In genomic region chr11:19905280-19905853, GRCh38 we compare ENCODE assay signal across 9 cellular contexts.
DNase-seq lines count a peak whose midpoint lies in the region; TF ChIP-seq lines count a peak whose summit lies in the region.
"Had no signal": no experiment of that assay in that cellular context is flagged by ENCODE, and none has a peak within 500 bp of the region (broad histone marks: within the 10 kb centered on the region; RNA-seq: fewer than 3 reads in every experiment).

No MANE protein-coding gene starts in this region.

- H3K27me3 Mint-ChIP-seq in activated naive CD4-positive, alpha-beta T cell treated with anti-CD3 and anti-CD28 coated beads, Interleukin-2, amount 10 ng/mL, durations not matched to agents 7 days and 5 days, result peaks cover 3% of the 10 kb centered on the region

- H3K27ac ChIP-seq in PC-9 (no peak overlapping the region), prostate gland (no peak overlapping the region), vagina (no peak overlapping the region)

- H3K4me1 Mint-ChIP-seq in activated naive CD4-positive, alpha-beta T cell treated with anti-CD3 and anti-CD28 coated beads, Interleukin-2, amount 10 ng/mL, durations not matched to agents 7 days and 5 days, result no peaks in the 10 kb centered on the region
- H3K4me1 Mint-ChIP-seq: central memory CD8-positive, alpha-beta T cell had no signal

- H3K27ac Mint-ChIP-seq in activated naive CD4-positive, alpha-beta T cell treated with anti-CD3 and anti-CD28 coated beads, Interleukin-2, amount 10 ng/mL, durations not matched to agents 7 days and 5 days, result no peak overlapping the region

- peak; percentile 54 for TF ChIP-seq CTCF in AG09309 (IDR thresholded peaks at IDR 0.05; ENCODE audit: control insufficient read depth, insufficient read depth, low read depth, low read length, missing control alignments)
- peak; percentile 52 for TF ChIP-seq CTCF in HFF-Myc (IDR thresholded peaks at IDR 0.05; ENCODE audit: low read depth, low read length, missing control alignments)
- TF ChIP-seq CTCF in PC-9 (conservative IDR thresholded peaks at IDR 0.05), result peak; percentile 80
- TF ChIP-seq CTCF in fibroblast of pulmonary artery (IDR thresholded peaks at IDR 0.05; ENCODE audit: low read length, missing control alignments), result peak; percentile 65
- peak in 3 of 4 experiments; percentile 42 to 54 (median 44) for TF ChIP-seq CTCF in prostate gland (IDR thresholded peaks at IDR 0.05)
- peak in 1 of 3 experiments; percentile 60 for TF ChIP-seq CTCF in vagina (IDR thresholded peaks at IDR 0.05)

- H3K4me2 ChIP-seq in PC-9, result no peak overlapping the region

- POLR2A ChIA-PET in PC-9 (lab: Charles Lee; ENCODE audit: unreplicated experiment), result no interaction called here

- H3K27me3 ChIP-seq in PC-9 (ENCODE audit: insufficient read depth, low read depth) (no peaks in the 10 kb centered on the region), prostate gland (replicated peaks; ENCODE audit: insufficient read depth) (no peaks in the 10 kb centered on the region), vagina (no peaks in the 10 kb centered on the region)

- H3K4me1 ChIP-seq in PC-9 (replicated peaks; ENCODE audit: insufficient read depth) (no peaks in the 10 kb centered on the region), prostate gland (replicated peaks) (no peaks in the 10 kb centered on the region), vagina (no peaks in the 10 kb centered on the region)

- DNase-seq in AG09309 (ENCODE audit: low read depth) (peak; percentile 31), HFF-Myc (ENCODE audit: extremely low read depth, low read depth) (no peak), PC-9 (no peak), fibroblast of pulmonary artery (ENCODE audit: low read depth) (peak; percentile 71), prostate gland (ENCODE audit: low spot score) (no peak), vagina (ENCODE audit: extremely low spot score in 2 of 2) (no peak)
- no peak for DNase-seq in activated naive CD4-positive, alpha-beta T cell treated with anti-CD3 and anti-CD28 coated beads, Interleukin-2, amount 10 ng/mL, durations not matched to agents 7 days and 5 days
- DNase-seq in stimulated activated CD4-positive, alpha-beta T cell treated with anti-CD3 and anti-CD28 coated beads, Interleukin-4, amount 100 ng/mL, for 4 hours, result no peak

- no peaks in the 10 kb centered on the region for H3K36me3 Mint-ChIP-seq in activated naive CD4-positive, alpha-beta T cell treated with anti-CD3 and anti-CD28 coated beads, Interleukin-2, amount 10 ng/mL, durations not matched to agents 7 days and 5 days

- 13% methylated on average over 2 of the region's 2 CpGs for WGBS in prostate gland

- CTCF ChIA-PET in PC-9 (lab: Charles Lee), result interaction anchor here (0.5 to 0.7 kb wide), 2 partner anchors 30 to 172 kb away, joined by 3 to 7 read pairs; no protein-coding TSS in a partner anchor
- CTCF ChIA-PET in activated naive CD4-positive, alpha-beta T cell treated with anti-CD3 and anti-CD28 coated beads, Interleukin-2, amount 10 ng/mL, durations not matched to agents 7 days and 5 days (lab: Charles Lee), result interaction anchor here (2.3 to 2.7 kb wide), 2 partner anchors 342 to 350 kb away, joined by 8 to 9 read pairs; no protein-coding TSS in a partner anchor

- no peaks in the 10 kb centered on the region for H3K9me3 Mint-ChIP-seq in activated naive CD4-positive, alpha-beta T cell treated with anti-CD3 and anti-CD28 coated beads, Interleukin-2, amount 10 ng/mL, durations not matched to agents 7 days and 5 days
- H3K9me3 Mint-ChIP-seq: central memory CD8-positive, alpha-beta T cell had no signal

- TF ChIP-seq POLR2A in prostate gland (IDR thresholded peaks at IDR 0.05), result no peak
- no peak for TF ChIP-seq POLR2A in vagina (IDR thresholded peaks at IDR 0.05)

- no TSS peak for BruUV-seq in PC-9 (replicated peaks; lab: Mats Ljungman, UMichigan)

- H4K20me1 ChIP-seq in PC-9 (ENCODE audit: insufficient read depth), result no peaks in the 10 kb centered on the region

- H3K36me3 ChIP-seq in PC-9 (ENCODE audit: low read depth) (no peaks in the 10 kb centered on the region), prostate gland (no peaks in the 10 kb centered on the region), vagina (peaks cover 0 to 4% of the 10 kb centered on the region in 2 donors)

- no peak overlapping the region for H2AFZ ChIP-seq in PC-9

- H3K4me3 ChIP-seq in AG09309 (ENCODE audit: control insufficient read depth, low read depth, low read length) (no peak overlapping the region), HFF-Myc (replicated peaks; ENCODE audit: low read depth, low read length) (no peak overlapping the region), PC-9 (no peak overlapping the region), fibroblast of pulmonary artery (replicated peaks; ENCODE audit: low read depth, low read length) (no peak overlapping the region), prostate gland (no peak overlapping the region), vagina (no peak overlapping the region)

- H3K79me2 ChIP-seq in PC-9 (ENCODE audit: low read depth), result no peaks in the 10 kb centered on the region

- no peaks in the 10 kb centered on the region for H3K9me2 ChIP-seq in PC-9 (ENCODE audit: insufficient read depth)

- H3K4me3 Mint-ChIP-seq in activated naive CD4-positive, alpha-beta T cell treated with anti-CD3 and anti-CD28 coated beads, Interleukin-2, amount 10 ng/mL, durations not matched to agents 7 days and 5 days, result no peak overlapping the region
- H3K4me3 Mint-ChIP-seq: central memory CD8-positive, alpha-beta T cell had no signal

- no peaks in the 10 kb centered on the region for H3K9me3 ChIP-seq in PC-9 (ENCODE audit: insufficient read depth, low read depth)
- H3K9me3 ChIP-seq in prostate gland, result no peaks in the 10 kb centered on the region
- no peaks in the 10 kb centered on the region for H3K9me3 ChIP-seq in vagina

- no peaks in the 10 kb centered on the region for H3F3A ChIP-seq in PC-9 (ENCODE audit: insufficient read depth, low read depth)

- intact Hi-C loops in PC-9 (cut with micrococcal nuclease; ENCODE audit: unreplicated experiment), result loop anchor here (1.0 to 10.0 kb wide), 5 partner anchors 33 to 581 kb away; no protein-coding TSS in a partner anchor
- intact Hi-C loops in prostate gland (cut with DNase I), result no loop called here
- intact Hi-C loops in vagina (cut with DNase I), result loop anchor here (10.0 kb wide), 2 partner anchors 161 to 351 kb away; no protein-coding TSS in a partner anchor

Comparison
In these comparisons a context has a peak if more than half of its experiments do, and no peak if none do; other contexts are left out.
1. DNase-seq: peak in AG09309 (single experiment) and fibroblast of pulmonary artery (single experiment); none in HFF-Myc (single experiment), PC-9 (0 of 2), prostate gland (single experiment), activated naive CD4-positive, alpha-beta T cell treated with anti-CD3 and anti-CD28 coated beads, Interleukin-2, amount 10 ng/mL, durations not matched to agents 7 days and 5 days (single experiment), vagina (0 of 2) and stimulated activated CD4-positive, alpha-beta T cell treated with anti-CD3 and anti-CD28 coated beads, Interleukin-4, amount 100 ng/mL, for 4 hours (0 of 2).